10 cellular contexts compared by ENCODE assay signal in the genomic region with DNA sequence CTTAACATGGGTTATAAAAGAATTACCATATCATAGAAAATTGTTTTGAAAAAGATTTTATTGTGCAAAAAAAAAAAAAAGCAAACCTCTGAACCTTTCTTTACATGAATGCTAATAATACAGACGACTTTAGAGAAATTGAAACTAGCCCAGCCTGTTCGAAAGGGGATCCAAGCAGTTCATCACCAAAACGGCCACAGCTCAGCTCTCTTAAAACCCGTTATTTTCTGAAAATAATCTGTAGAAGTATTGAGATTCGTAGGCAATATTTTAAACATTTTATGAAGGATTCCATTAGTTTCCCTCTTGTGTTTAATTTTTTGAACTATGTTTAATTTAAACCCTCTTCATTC. TPM values are rescaled to one million over a fixed set of nuclear protein-coding genes. Genes with fewer than 3 reads are reported as not detected.
DNase-seq lines count a peak whose midpoint lies in the region; ATAC-seq and TF ChIP-seq lines count a peak whose summit lies in the region.
"Had no signal": no experiment of that assay in that cellular context is flagged by ENCODE, and none has a peak within 500 bp of the region (broad histone marks: within the 10 kb centered on the region; RNA-seq: fewer than 3 reads in every experiment).

No MANE protein-coding gene starts in this region.

- POLR2A ChIA-PET in WTC11 (lab: Charles Lee), result no interaction called here

- DNase-seq in WTC11 (ENCODE audit: low spot score) (no peak), osteocyte (ENCODE audit: extremely low spot score, unreplicated experiment) (no peak), NCI-H69 (lab: John Stamatoyannopoulos, UW) (no peak), NCI-H345 treated with DMSO at 0.1 percent for 48 hours (lab: John Stamatoyannopoulos, UW; ENCODE audit: unreplicated experiment) (no peak), esophagus squamous epithelium (lab: John Stamatoyannopoulos, UW) (no peak)
- DNase-seq in stimulated activated CD4-positive, alpha-beta T cell treated with anti-CD3 and anti-CD28 coated beads, Interleukin-1b, Interleukin-23, amount 100 ng/mL, for 48 hours, result no peak

- TF ChIP-seq POLR2A in esophagus squamous epithelium (IDR thresholded peaks at IDR 0.05), result no peak

- CTCF ChIA-PET in WTC11 (lab: Charles Lee), result interaction anchor here (0.6 to 1.0 kb wide), 2 partner anchors 60 to 225 kb away, joined by 4 read pairs; no protein-coding TSS in a partner anchor

- H3K36me3 Mint-ChIP-seq in WTC11, result no peaks in the 10 kb centered on the region
- no peaks in the 10 kb centered on the region for H3K36me3 Mint-ChIP-seq in osteocyte (ENCODE audit: unreplicated experiment)
- H3K36me3 Mint-ChIP-seq: stimulated activated effector memory CD8-positive, alpha-beta T cell treated with anti-CD3 and anti-CD28 coated beads, Interleukin-12 subunit alpha, Interleukin-12 subunit beta, amount 100 ng/mL, for 72 hours had no signal

- H3K27me3 ChIP-seq in esophagus squamous epithelium, result peaks cover 0 to 9% (median 0%) of the 10 kb centered on the region in 4 donors
- H3K27me3 ChIP-seq: neutrophil had no signal

- intact Hi-C loops in esophagus squamous epithelium (cut with DNase I), result no loop called here

- H3K9me3 Mint-ChIP-seq in WTC11 (no peaks in the 10 kb centered on the region), osteocyte (ENCODE audit: unreplicated experiment) (no peaks in the 10 kb centered on the region)
- H3K9me3 Mint-ChIP-seq: stimulated activated effector memory CD8-positive, alpha-beta T cell treated with anti-CD3 and anti-CD28 coated beads, Interleukin-12 subunit alpha, Interleukin-12 subunit beta, amount 100 ng/mL, for 72 hours had no signal

- H3K27me3 Mint-ChIP-seq in WTC11 (ENCODE audit: low read depth), result no peaks in the 10 kb centered on the region
- no peaks in the 10 kb centered on the region for H3K27me3 Mint-ChIP-seq in osteocyte (ENCODE audit: unreplicated experiment)

- no peaks in the 10 kb centered on the region for H3K36me3 ChIP-seq in esophagus squamous epithelium
- H3K36me3 ChIP-seq: neutrophil had no signal

- H3K4me3 ChIP-seq in esophagus squamous epithelium, result no peak overlapping the region

- peaks cover 0 to 41% (median 6%) of the 10 kb centered on the region in 3 donors for H3K4me1 ChIP-seq in esophagus squamous epithelium

- ATAC-seq in GM19324 (IDR thresholded peaks at IDR 0.05; ENCODE audit: low FRiP score, unreplicated experiment) (peak; percentile 66), HG02973 (IDR thresholded peaks at IDR 0.05; ENCODE audit: unreplicated experiment) (peak; percentile 65), WTC11 (no peak)
- ATAC-seq: stimulated activated effector memory CD8-positive, alpha-beta T cell treated with anti-CD3 and anti-CD28 coated beads, Interleukin-12 subunit alpha, Interleukin-12 subunit beta, amount 100 ng/mL, for 72 hours had no signal

- H3K4me1 Mint-ChIP-seq in WTC11 (peaks cover 54% of the 10 kb centered on the region), osteocyte (ENCODE audit: unreplicated experiment) (peaks cover 31% of the 10 kb centered on the region)

- H3K27ac Mint-ChIP-seq in WTC11 (peak overlapping the region; percentile 72; the same call in 1 of the 2 replicates), osteocyte (ENCODE audit: unreplicated experiment) (peak overlapping the region; percentile 88)
- H3K27ac Mint-ChIP-seq: stimulated activated effector memory CD8-positive, alpha-beta T cell treated with anti-CD3 and anti-CD28 coated beads, Interleukin-12 subunit alpha, Interleukin-12 subunit beta, amount 100 ng/mL, for 72 hours had no signal

- TF ChIP-seq CTCF in WTC11 (IDR thresholded peaks at IDR 0.05) (no peak), osteocyte (IDR thresholded peaks at IDR 0.05) (no peak), esophagus squamous epithelium (IDR thresholded peaks at IDR 0.05) (no peak)

- H3K4me3 Mint-ChIP-seq in WTC11 (peak overlapping the region; percentile 45), osteocyte (ENCODE audit: unreplicated experiment) (peak overlapping the region; percentile 67)
- H3K4me3 Mint-ChIP-seq: stimulated activated effector memory CD8-positive, alpha-beta T cell treated with anti-CD3 and anti-CD28 coated beads, Interleukin-12 subunit alpha, Interleukin-12 subunit beta, amount 100 ng/mL, for 72 hours had no signal

- H3K9me3 ChIP-seq in esophagus squamous epithelium, result no peaks in the 10 kb centered on the region
- H3K9me3 ChIP-seq: neutrophil had no signal

- peak overlapping the region in 1 of 4 donors; percentile 16 for H3K27ac ChIP-seq in esophagus squamous epithelium
- H3K27ac ChIP-seq: neutrophil had no signal

- WGBS in esophagus squamous epithelium, 2 donors, result 30 to 32% methylated on average over 5 of the region's 5 CpGs

TF ChIP-seq in WTC11, 78 proteins besides CTCF, POLR2A, EP300 and RAD21:
- TF ChIP-seq SP1 (CRISPR knock-in tag; conservative IDR thresholded peaks at IDR 0.05) (no peak), NR3C1 (CRISPR knock-in tag; conservative IDR thresholded peaks at IDR 0.05; ENCODE audit: low read depth) (no peak), FOXJ3 (CRISPR knock-in tag; IDR thresholded peaks at IDR 0.05; ENCODE audit: borderline replicate concordance) (no peak), GTF2I (CRISPR knock-in tag; conservative IDR thresholded peaks at IDR 0.05) (no peak)
- TF ChIP-seq, protein P1, sequence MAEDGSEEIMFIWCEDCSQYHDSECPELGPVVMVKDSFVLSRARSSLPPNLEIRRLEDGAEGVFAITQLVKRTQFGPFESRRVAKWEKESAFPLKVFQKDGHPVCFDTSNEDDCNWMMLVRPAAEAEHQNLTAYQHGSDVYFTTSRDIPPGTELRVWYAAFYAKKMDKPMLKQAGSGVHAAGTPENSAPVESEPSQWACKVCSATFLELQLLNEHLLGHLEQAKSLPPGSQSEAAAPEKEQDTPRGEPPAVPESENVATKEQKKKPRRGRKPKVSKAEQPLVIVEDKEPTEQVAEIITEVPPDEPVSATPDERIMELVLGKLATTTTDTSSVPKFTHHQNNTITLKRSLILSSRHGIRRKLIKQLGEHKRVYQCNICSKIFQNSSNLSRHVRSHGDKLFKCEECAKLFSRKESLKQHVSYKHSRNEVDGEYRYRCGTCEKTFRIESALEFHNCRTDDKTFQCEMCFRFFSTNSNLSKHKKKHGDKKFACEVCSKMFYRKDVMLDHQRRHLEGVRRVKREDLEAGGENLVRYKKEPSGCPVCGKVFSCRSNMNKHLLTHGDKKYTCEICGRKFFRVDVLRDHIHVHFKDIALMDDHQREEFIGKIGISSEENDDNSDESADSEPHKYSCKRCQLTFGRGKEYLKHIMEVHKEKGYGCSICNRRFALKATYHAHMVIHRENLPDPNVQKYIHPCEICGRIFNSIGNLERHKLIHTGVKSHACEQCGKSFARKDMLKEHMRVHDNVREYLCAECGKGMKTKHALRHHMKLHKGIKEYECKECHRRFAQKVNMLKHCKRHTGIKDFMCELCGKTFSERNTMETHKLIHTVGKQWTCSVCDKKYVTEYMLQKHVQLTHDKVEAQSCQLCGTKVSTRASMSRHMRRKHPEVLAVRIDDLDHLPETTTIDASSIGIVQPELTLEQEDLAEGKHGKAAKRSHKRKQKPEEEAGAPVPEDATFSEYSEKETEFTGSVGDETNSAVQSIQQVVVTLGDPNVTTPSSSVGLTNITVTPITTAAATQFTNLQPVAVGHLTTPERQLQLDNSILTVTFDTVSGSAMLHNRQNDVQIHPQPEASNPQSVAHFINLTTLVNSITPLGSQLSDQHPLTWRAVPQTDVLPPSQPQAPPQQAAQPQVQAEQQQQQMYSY (CRISPR knock-in tag; IDR thresholded peaks at IDR 0.05), result no peak
TF ChIP-seq in WTC11: peak in this region for 0.

RNA-seq across cellular contexts. Expression of a gene that starts 9.9 kb away (rescaled TPM):
- total RNA-seq in WTC11 (2021) (1.5 to 2.0 TPM (median 1.6 TPM) in 3 replicates), osteocyte (0.83 and 0.84 TPM in 2 replicates), esophagus squamous epithelium (10 to 100 TPM in 2 of 4 donors, 1 to 10 TPM in 2; 5.7 to 22.5 (median 10.8) TPM)
